In the genomic region with DNA sequence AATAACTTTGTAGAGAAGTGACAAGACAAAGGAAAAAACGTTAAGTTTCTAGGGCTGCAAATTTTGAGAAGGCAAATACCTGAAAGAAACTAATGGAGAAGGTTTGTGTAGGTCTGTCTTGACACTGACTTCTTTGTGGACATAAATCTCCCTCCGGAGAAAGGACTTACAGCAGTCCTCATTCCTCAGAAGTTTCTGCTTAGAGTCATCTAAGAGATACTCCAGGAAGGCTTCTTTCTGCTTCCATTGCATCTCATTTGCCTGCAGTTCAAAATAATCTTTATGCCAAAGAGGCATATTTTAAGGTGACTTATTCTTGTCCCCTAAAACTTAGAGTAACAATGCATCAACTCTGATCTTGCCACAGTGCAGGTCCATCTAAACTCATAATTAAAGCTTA, we compare ENCODE assay signal across 2 cellular contexts.
TF ChIP-seq lines count a peak whose summit lies in the region.

No MANE protein-coding gene starts in this region.

TF ChIP-seq in A549, 52 proteins besides CTCF, POLR2A, EP300 and RAD21:
- TF ChIP-seq JUNB (IDR thresholded peaks at IDR 0.05) (no peak), FOSB (CRISPR knock-in tag; IDR thresholded peaks at IDR 0.05) (no peak), RCOR1 (IDR thresholded peaks at IDR 0.05; ENCODE audit: low read depth, low read length) (no peak), EHF (CRISPR knock-in tag; IDR thresholded peaks at IDR 0.05) (no peak), SREBF2 (IDR thresholded peaks at IDR 0.05) (no peak), MAFK (IDR thresholded peaks at IDR 0.05; ENCODE audit: partially characterized antibody) (no peak), PHF8 (IDR thresholded peaks at IDR 0.05; ENCODE audit: borderline replicate concordance, low read depth) (no peak), RARB (CRISPR knock-in tag; IDR thresholded peaks at IDR 0.05) (no peak), ZC3H11A (IDR thresholded peaks at IDR 0.05) (no peak), HOXB5 (CRISPR knock-in tag; IDR thresholded peaks at IDR 0.05) (no peak), BCL3 (IDR thresholded peaks at IDR 0.05) (no peak), GATA3 (IDR thresholded peaks at IDR 0.05; ENCODE audit: borderline replicate concordance) (no peak)
- TF ChIP-seq, protein P1, sequence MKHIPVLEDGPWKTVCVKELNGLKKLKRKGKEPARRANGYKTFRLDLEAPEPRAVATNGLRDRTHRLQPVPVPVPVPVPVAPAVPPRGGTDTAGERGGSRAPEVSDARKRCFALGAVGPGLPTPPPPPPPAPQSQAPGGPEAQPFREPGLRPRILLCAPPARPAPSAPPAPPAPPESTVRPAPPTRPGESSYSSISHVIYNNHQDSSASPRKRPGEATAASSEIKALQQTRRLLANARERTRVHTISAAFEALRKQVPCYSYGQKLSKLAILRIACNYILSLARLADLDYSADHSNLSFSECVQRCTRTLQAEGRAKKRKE (CRISPR knock-in tag; IDR thresholded peaks at IDR 0.05; ENCODE audit: low read depth) = no peak

TF ChIP-seq in HCT116, 20 proteins besides CTCF, POLR2A, EP300 and RAD21:
- TF ChIP-seq ELF1 (IDR thresholded peaks at IDR 0.05; ENCODE audit: borderline replicate concordance, low read depth) (no peak), JUND (IDR thresholded peaks at IDR 0.05) (no peak), CEBPB (IDR thresholded peaks at IDR 0.05; ENCODE audit: low read depth) (no peak)
- TF ChIP-seq, protein P2, sequence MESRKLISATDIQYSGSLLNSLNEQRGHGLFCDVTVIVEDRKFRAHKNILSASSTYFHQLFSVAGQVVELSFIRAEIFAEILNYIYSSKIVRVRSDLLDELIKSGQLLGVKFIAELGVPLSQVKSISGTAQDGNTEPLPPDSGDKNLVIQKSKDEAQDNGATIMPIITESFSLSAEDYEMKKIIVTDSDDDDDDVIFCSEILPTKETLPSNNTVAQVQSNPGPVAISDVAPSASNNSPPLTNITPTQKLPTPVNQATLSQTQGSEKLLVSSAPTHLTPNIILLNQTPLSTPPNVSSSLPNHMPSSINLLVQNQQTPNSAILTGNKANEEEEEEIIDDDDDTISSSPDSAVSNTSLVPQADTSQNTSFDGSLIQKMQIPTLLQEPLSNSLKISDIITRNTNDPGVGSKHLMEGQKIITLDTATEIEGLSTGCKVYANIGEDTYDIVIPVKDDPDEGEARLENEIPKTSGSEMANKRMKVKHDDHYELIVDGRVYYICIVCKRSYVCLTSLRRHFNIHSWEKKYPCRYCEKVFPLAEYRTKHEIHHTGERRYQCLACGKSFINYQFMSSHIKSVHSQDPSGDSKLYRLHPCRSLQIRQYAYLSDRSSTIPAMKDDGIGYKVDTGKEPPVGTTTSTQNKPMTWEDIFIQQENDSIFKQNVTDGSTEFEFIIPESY (IDR thresholded peaks at IDR 0.05; ENCODE audit: extremely low read depth, insufficient replicate concordance, low read length) = no peak
- TF ChIP-seq, protein P3, sequence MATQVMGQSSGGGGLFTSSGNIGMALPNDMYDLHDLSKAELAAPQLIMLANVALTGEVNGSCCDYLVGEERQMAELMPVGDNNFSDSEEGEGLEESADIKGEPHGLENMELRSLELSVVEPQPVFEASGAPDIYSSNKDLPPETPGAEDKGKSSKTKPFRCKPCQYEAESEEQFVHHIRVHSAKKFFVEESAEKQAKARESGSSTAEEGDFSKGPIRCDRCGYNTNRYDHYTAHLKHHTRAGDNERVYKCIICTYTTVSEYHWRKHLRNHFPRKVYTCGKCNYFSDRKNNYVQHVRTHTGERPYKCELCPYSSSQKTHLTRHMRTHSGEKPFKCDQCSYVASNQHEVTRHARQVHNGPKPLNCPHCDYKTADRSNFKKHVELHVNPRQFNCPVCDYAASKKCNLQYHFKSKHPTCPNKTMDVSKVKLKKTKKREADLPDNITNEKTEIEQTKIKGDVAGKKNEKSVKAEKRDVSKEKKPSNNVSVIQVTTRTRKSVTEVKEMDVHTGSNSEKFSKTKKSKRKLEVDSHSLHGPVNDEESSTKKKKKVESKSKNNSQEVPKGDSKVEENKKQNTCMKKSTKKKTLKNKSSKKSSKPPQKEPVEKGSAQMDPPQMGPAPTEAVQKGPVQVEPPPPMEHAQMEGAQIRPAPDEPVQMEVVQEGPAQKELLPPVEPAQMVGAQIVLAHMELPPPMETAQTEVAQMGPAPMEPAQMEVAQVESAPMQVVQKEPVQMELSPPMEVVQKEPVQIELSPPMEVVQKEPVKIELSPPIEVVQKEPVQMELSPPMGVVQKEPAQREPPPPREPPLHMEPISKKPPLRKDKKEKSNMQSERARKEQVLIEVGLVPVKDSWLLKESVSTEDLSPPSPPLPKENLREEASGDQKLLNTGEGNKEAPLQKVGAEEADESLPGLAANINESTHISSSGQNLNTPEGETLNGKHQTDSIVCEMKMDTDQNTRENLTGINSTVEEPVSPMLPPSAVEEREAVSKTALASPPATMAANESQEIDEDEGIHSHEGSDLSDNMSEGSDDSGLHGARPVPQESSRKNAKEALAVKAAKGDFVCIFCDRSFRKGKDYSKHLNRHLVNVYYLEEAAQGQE (IDR thresholded peaks at IDR 0.05; ENCODE audit: low read depth) = no peak
